8 cellular contexts compared by ENCODE assay signal in genomic region chr1:27527857-27528700, GRCh38. TPM values are rescaled to one million over a fixed set of nuclear protein-coding genes. Genes with fewer than 3 reads are reported as not detected.
DNase-seq lines count a peak whose midpoint lies in the region; ATAC-seq and TF ChIP-seq lines count a peak whose summit lies in the region.

No MANE protein-coding gene starts in this region.

- POLR2A ChIA-PET in activated CD4-positive, alpha-beta memory T cell treated with anti-CD3 and anti-CD28 coated beads for 36 hours (lab: Charles Lee) = no interaction called here

- ATAC-seq in mucosa of descending colon (peak; percentile 83), GM18870 (IDR thresholded peaks at IDR 0.05; ENCODE audit: unreplicated experiment) (no peak)

- no peaks in the 10 kb centered on the region for H3K27me3 Mint-ChIP-seq in activated CD4-positive, alpha-beta memory T cell treated with anti-CD3 and anti-CD28 coated beads for 36 hours

- CTCF ChIA-PET in activated CD4-positive, alpha-beta memory T cell treated with anti-CD3 and anti-CD28 coated beads for 36 hours (lab: Charles Lee) = interaction anchor here (0.8 to 1.5 kb wide), 3 partner anchors 28 to 135 kb away, joined by 3 to 4 read pairs (median 3); no protein-coding TSS in a partner anchor

- DNase-seq in ELF-1 (ENCODE audit: low read depth, low spot score) = peak; percentile 75
- peak; percentile 88 for DNase-seq in NCI-H2029 (lab: John Stamatoyannopoulos, UW)
- DNase-seq in activated CD4-positive, alpha-beta memory T cell treated with anti-CD3 and anti-CD28 coated beads for 36 hours = peak; percentile 44
- peak; percentile 34 for DNase-seq in effector CD8-positive, alpha-beta T cell (lab: John Stamatoyannopoulos, UW)
- peak; percentile 85 to 89 (median 88) for DNase-seq in mucosa of descending colon
- DNase-seq in suprapubic skin (ENCODE audit: low spot score in 2 of 2) = peak in 1 of 2 donors; percentile 85
- no peak for DNase-seq in HPDE6-E6E7 (ENCODE audit: extremely low spot score)

- H3K4me1 ChIP-seq in mucosa of descending colon (ENCODE audit: low read depth) (peaks cover 38% of the 10 kb centered on the region), suprapubic skin (peaks cover 65% of the 10 kb centered on the region)

- H3K27ac ChIP-seq in suprapubic skin = peak overlapping the region; percentile 92

- H3K36me3 Mint-ChIP-seq in activated CD4-positive, alpha-beta memory T cell treated with anti-CD3 and anti-CD28 coated beads for 36 hours = no peaks in the 10 kb centered on the region

- H3K9me3 Mint-ChIP-seq in activated CD4-positive, alpha-beta memory T cell treated with anti-CD3 and anti-CD28 coated beads for 36 hours = no peaks in the 10 kb centered on the region

- TF ChIP-seq EP300 in suprapubic skin (IDR thresholded peaks at IDR 0.05) = no peak

- peak overlapping the region; percentile 57 for H3K4me3 Mint-ChIP-seq in activated CD4-positive, alpha-beta memory T cell treated with anti-CD3 and anti-CD28 coated beads for 36 hours

- WGBS in suprapubic skin = 31% methylated on average over 8 of the region's 74 CpGs

- TF ChIP-seq POLR2A in suprapubic skin (IDR thresholded peaks at IDR 0.05) = no peak

- H3K36me3 ChIP-seq in mucosa of descending colon (ENCODE audit: low read depth) (no peaks in the 10 kb centered on the region), suprapubic skin (peaks cover 8% of the 10 kb centered on the region)

- peaks cover 47% of the 10 kb centered on the region for H3K4me1 Mint-ChIP-seq in activated CD4-positive, alpha-beta memory T cell treated with anti-CD3 and anti-CD28 coated beads for 36 hours (ENCODE audit: low read depth)

- H3K27me3 ChIP-seq in suprapubic skin = no peaks in the 10 kb centered on the region

- H3K9me3 ChIP-seq in mucosa of descending colon (no peaks in the 10 kb centered on the region), suprapubic skin (no peaks in the 10 kb centered on the region)

- no peak overlapping the region for H3K27ac Mint-ChIP-seq in activated CD4-positive, alpha-beta memory T cell treated with anti-CD3 and anti-CD28 coated beads for 36 hours

- H3K4me3 ChIP-seq in mucosa of descending colon (no peak overlapping the region), suprapubic skin (peak overlapping the region; percentile 41)

- TF ChIP-seq CTCF in mucosa of descending colon (IDR thresholded peaks at IDR 0.05) (no peak), suprapubic skin (IDR thresholded peaks at IDR 0.05) (no peak)

- intact Hi-C loops in activated CD4-positive, alpha-beta memory T cell treated with anti-CD3 and anti-CD28 coated beads for 36 hours (cut with micrococcal nuclease) = no loop called here
- intact Hi-C loops in mucosa of descending colon (cut with DNase I, micrococcal nuclease) = no loop called here

RNA-seq across cellular contexts. Expression of gene WASF2, which starts 38.1 kb away (rescaled TPM):
- 100 to 1,000 TPM; 109 to 110 TPM for total RNA-seq in activated CD4-positive, alpha-beta memory T cell treated with anti-CD3 and anti-CD28 coated beads for 36 hours
- total RNA-seq in mucosa of descending colon = 100 to 1,000 TPM; 131 to 159 (median 134) TPM
- total RNA-seq in suprapubic skin = 10 to 100 TPM; 69.0 to 96.0 (median 90.4) TPM
